2 cellular contexts compared by ENCODE assay signal in the genomic region with DNA sequence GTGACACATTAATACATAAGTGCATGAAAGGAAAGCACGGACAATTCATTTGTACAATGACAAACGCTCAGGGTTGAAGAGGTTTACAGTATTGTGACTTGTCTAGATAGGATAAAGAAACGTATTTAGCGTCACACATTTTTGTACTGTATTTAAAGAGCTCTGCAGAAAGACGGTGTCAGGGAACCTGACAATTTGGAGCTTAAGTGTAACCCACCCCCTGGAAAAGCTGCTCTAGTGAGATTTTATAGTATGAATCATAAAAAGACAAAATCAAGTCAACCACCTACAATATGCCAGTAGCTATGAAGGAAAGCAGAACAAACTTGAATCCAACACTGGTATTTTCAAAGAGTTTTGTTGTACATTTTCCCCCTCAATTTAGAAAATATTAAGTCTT.
TF ChIP-seq lines count a peak whose summit lies in the region.

No MANE protein-coding gene starts in this region.

TF ChIP-seq in HEK293, 187 proteins besides CTCF, POLR2A, EP300 and RAD21:
- TF ChIP-seq, protein P1, sequence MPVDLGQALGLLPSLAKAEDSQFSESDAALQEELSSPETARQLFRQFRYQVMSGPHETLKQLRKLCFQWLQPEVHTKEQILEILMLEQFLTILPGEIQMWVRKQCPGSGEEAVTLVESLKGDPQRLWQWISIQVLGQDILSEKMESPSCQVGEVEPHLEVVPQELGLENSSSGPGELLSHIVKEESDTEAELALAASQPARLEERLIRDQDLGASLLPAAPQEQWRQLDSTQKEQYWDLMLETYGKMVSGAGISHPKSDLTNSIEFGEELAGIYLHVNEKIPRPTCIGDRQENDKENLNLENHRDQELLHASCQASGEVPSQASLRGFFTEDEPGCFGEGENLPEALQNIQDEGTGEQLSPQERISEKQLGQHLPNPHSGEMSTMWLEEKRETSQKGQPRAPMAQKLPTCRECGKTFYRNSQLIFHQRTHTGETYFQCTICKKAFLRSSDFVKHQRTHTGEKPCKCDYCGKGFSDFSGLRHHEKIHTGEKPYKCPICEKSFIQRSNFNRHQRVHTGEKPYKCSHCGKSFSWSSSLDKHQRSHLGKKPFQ (tag by site-specific recombination; IDR thresholded peaks at IDR 0.05), result no peak
- TF ChIP-seq, protein P2, sequence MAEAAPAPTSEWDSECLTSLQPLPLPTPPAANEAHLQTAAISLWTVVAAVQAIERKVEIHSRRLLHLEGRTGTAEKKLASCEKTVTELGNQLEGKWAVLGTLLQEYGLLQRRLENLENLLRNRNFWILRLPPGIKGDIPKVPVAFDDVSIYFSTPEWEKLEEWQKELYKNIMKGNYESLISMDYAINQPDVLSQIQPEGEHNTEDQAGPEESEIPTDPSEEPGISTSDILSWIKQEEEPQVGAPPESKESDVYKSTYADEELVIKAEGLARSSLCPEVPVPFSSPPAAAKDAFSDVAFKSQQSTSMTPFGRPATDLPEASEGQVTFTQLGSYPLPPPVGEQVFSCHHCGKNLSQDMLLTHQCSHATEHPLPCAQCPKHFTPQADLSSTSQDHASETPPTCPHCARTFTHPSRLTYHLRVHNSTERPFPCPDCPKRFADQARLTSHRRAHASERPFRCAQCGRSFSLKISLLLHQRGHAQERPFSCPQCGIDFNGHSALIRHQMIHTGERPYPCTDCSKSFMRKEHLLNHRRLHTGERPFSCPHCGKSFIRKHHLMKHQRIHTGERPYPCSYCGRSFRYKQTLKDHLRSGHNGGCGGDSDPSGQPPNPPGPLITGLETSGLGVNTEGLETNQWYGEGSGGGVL (tag by site-specific recombination; IDR thresholded peaks at IDR 0.05), result no peak
- TF ChIP-seq ZNF596 (tag by site-specific recombination; IDR thresholded peaks at IDR 0.05), result no peak
TF ChIP-seq in HEK293: peak in this region for 0.

TF ChIP-seq in K562, 482 proteins besides CTCF, POLR2A, EP300 and RAD21 (continued from another document):
- TF ChIP-seq RBM25 (IDR thresholded peaks at IDR 0.05; ENCODE audit: low read depth, low read length, severe bottlenecking) (no peak), PML (IDR thresholded peaks at IDR 0.05; ENCODE audit: low read length) (no peak), DMBX1 (CRISPR knock-in tag; IDR thresholded peaks at IDR 0.05; ENCODE audit: borderline replicate concordance) (no peak), BHLHE40 (IDR thresholded peaks at IDR 0.05; ENCODE audit: low read length) (no peak), NRF1 (conservative IDR thresholded peaks at IDR 0.05 in 1 of 2, IDR thresholded peaks at IDR 0.05 in 1 of 2) (no peak), SIN3B (IDR thresholded peaks at IDR 0.05; ENCODE audit: low read depth) (no peak), PTRF (tag; IDR thresholded peaks at IDR 0.05) (no peak)
- TF ChIP-seq, protein P3, sequence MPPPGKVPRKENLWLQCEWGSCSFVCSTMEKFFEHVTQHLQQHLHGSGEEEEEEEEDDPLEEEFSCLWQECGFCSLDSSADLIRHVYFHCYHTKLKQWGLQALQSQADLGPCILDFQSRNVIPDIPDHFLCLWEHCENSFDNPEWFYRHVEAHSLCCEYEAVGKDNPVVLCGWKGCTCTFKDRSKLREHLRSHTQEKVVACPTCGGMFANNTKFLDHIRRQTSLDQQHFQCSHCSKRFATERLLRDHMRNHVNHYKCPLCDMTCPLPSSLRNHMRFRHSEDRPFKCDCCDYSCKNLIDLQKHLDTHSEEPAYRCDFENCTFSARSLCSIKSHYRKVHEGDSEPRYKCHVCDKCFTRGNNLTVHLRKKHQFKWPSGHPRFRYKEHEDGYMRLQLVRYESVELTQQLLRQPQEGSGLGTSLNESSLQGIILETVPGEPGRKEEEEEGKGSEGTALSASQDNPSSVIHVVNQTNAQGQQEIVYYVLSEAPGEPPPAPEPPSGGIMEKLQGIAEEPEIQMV (tag; conservative IDR thresholded peaks at IDR 0.05; ENCODE audit: low read depth), result no peak
- TF ChIP-seq, protein P4, sequence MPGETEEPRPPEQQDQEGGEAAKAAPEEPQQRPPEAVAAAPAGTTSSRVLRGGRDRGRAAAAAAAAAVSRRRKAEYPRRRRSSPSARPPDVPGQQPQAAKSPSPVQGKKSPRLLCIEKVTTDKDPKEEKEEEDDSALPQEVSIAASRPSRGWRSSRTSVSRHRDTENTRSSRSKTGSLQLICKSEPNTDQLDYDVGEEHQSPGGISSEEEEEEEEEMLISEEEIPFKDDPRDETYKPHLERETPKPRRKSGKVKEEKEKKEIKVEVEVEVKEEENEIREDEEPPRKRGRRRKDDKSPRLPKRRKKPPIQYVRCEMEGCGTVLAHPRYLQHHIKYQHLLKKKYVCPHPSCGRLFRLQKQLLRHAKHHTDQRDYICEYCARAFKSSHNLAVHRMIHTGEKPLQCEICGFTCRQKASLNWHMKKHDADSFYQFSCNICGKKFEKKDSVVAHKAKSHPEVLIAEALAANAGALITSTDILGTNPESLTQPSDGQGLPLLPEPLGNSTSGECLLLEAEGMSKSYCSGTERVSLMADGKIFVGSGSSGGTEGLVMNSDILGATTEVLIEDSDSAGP (CRISPR knock-in tag; IDR thresholded peaks at IDR 0.05), result no peak
- TF ChIP-seq, protein P5, sequence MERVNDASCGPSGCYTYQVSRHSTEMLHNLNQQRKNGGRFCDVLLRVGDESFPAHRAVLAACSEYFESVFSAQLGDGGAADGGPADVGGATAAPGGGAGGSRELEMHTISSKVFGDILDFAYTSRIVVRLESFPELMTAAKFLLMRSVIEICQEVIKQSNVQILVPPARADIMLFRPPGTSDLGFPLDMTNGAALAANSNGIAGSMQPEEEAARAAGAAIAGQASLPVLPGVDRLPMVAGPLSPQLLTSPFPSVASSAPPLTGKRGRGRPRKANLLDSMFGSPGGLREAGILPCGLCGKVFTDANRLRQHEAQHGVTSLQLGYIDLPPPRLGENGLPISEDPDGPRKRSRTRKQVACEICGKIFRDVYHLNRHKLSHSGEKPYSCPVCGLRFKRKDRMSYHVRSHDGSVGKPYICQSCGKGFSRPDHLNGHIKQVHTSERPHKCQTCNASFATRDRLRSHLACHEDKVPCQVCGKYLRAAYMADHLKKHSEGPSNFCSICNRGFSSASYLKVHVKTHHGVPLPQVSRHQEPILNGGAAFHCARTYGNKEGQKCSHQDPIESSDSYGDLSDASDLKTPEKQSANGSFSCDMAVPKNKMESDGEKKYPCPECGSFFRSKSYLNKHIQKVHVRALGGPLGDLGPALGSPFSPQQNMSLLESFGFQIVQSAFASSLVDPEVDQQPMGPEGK (CRISPR knock-in tag; IDR thresholded peaks at IDR 0.05; ENCODE audit: borderline replicate concordance), result no peak
TF ChIP-seq in K562: peak in this region for 2.
